ENCODE assay signal across 29 cellular contexts in the genomic region with DNA sequence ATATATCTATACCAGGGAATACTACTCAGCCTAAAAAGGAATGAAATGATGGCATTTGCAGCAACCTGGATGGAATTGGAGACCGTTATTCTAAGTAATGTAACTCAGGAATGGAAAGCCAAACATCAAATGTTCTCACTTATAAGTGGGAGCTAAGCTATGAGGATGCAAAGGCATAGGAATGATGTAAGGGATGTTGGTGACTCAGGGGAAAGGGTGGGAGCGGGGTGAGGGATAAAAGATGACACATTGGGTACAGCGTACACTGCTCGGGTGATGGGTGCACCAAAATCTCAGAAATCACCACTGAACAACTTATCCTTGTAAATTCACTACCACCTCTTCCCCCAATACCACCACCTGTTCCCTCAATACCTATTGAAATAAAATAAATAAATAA.
"Had no signal": no experiment of that assay in that cellular context is flagged by ENCODE, and none has a peak within 500 bp of the region (broad histone marks: within the 10 kb centered on the region; RNA-seq: fewer than 3 reads in every experiment).

No MANE protein-coding gene starts in this region.

- H3K4me1 Mint-ChIP-seq: activated CD4-positive, alpha-beta T cell treated with anti-CD3 and anti-CD28 coated beads for 36 hours; naive thymus-derived CD4-positive, alpha-beta T cell; neural crest cell; WTC11 had no signal

- H3K27me3 ChIP-seq: breast epithelium, colonic mucosa, dorsolateral prefrontal cortex, esophagus squamous epithelium, left lung, thyroid gland, upper lobe of right lung had no signal

- H3K27me3 Mint-ChIP-seq: activated naive CD8-positive, alpha-beta T cell had no signal

- H3K36me3 ChIP-seq: breast epithelium, colonic mucosa, esophagus squamous epithelium, left lung, thyroid gland, upper lobe of right lung had no signal

- H3K4me3 ChIP-seq: breast epithelium, colonic mucosa, dorsolateral prefrontal cortex, esophagus squamous epithelium, left lung, thyroid gland, upper lobe of right lung had no signal

- H3K36me3 Mint-ChIP-seq: activated naive CD8-positive, alpha-beta T cell; naive thymus-derived CD4-positive, alpha-beta T cell; WTC11 had no signal

- H3K4me3 Mint-ChIP-seq: activated CD4-positive, alpha-beta T cell treated with anti-CD3 and anti-CD28 coated beads for 36 hours; activated naive CD8-positive, alpha-beta T cell; activated T-cell treated with anti-CD3 and anti-CD28 coated beads, Interleukin-2, amount 50 U/mL, for 4 hours; effector memory CD8-positive, alpha-beta T cell; naive thymus-derived CD4-positive, alpha-beta T cell; neural crest cell; stimulated activated naive CD8-positive, alpha-beta T cell treated with anti-CD3 and anti-CD28 coated beads, Interleukin-15, Interleukin-2, amounts not matched to agents 100 ng/mL and 50 ng/mL, for 24 hours; WTC11 had no signal

- FAIRE-seq: endothelial cell of umbilical vein had no signal

- H3K9me3 Mint-ChIP-seq: activated T-cell treated with anti-CD3 and anti-CD28 coated beads, Interleukin-2, amount 50 U/mL, for 4 hours; activated T-helper 2 cell treated with anti-CD3 and anti-CD28 coated beads, Interferon-gamma antibody, Interleukin-2, Interleukin-4, amounts not matched to agents 10 μg/mL and 5 μg/mL and 100 μg/mL, durations not matched to agents 14 hours and 24 hours and 36 hours; neural crest cell; WTC11 had no signal

- DNase-seq: activated CD4-positive, alpha-beta T cell treated with anti-CD3 and anti-CD28 coated beads for 36 hours; activated CD4-positive, alpha-beta T cell treated with anti-CD3 and anti-CD28 coated beads, Interleukin-2, amount 50 U/mL, for 4 hours; activated CD8-positive, alpha-beta memory T cell treated with anti-CD3 and anti-CD28 coated beads, Interleukin-2, amount 50 U/mL, for 48 hours; activated naive CD4-positive, alpha-beta T cell; activated T-cell treated with anti-CD3 and anti-CD28 coated beads, Interleukin-2, amount 50 U/mL, for 4 hours; amniotic stem cell; colonic mucosa; dorsolateral prefrontal cortex; effector memory CD8-positive, alpha-beta T cell; esophagus squamous epithelium; glutamatergic neuron; hippocampal formation; kidney glomerular epithelial cell; left lung; naive thymus-derived CD4-positive, alpha-beta T cell; retina; stimulated activated CD4-positive, alpha-beta T cell treated with anti-CD3 and anti-CD28 coated beads, Interleukin-12 subunit alpha, Interleukin-12 subunit beta, amount 100 ng/mL, for 4 hours; stimulated activated CD4-positive, alpha-beta T cell treated with anti-CD3 and anti-CD28 coated beads, Interleukin-4, amount 100 ng/mL, for 4 hours; substantia nigra; T-helper 9 cell; thyroid gland; upper lobe of right lung had no signal

- ATAC-seq: activated CD4-positive, alpha-beta T cell treated with anti-CD3 and anti-CD28 coated beads for 36 hours; activated T-cell treated with anti-CD3 and anti-CD28 coated beads, Interleukin-2, amount 50 U/mL, for 4 hours; effector memory CD8-positive, alpha-beta T cell; left lung; naive thymus-derived CD4-positive, alpha-beta T cell; upper lobe of right lung; WTC11 had no signal

- H3K27ac Mint-ChIP-seq: activated CD4-positive, alpha-beta T cell treated with anti-CD3 and anti-CD28 coated beads for 36 hours; activated naive CD8-positive, alpha-beta T cell; activated T-helper 2 cell treated with anti-CD3 and anti-CD28 coated beads, Interferon-gamma antibody, Interleukin-2, Interleukin-4, amounts not matched to agents 10 μg/mL and 5 μg/mL and 100 μg/mL, durations not matched to agents 14 hours and 24 hours and 36 hours; effector memory CD8-positive, alpha-beta T cell; naive thymus-derived CD4-positive, alpha-beta T cell; stimulated activated naive CD8-positive, alpha-beta T cell treated with anti-CD3 and anti-CD28 coated beads, Interleukin-15, Interleukin-2, amounts not matched to agents 100 ng/mL and 50 ng/mL, for 24 hours; WTC11 had no signal
